10 cellular contexts compared by ENCODE assay signal in genomic region chr4:173448103-173448502, GRCh38. TPM values are rescaled to one million over a fixed set of nuclear protein-coding genes. Genes with fewer than 3 reads are reported as not detected.
DNase-seq lines count a peak whose midpoint lies in the region; ATAC-seq and FAIRE-seq lines count a peak whose summit lies in the region.
"Had no signal": no experiment of that assay in that cellular context is flagged by ENCODE, and none has a peak within 500 bp of the region (broad histone marks: within the 10 kb centered on the region; RNA-seq: fewer than 3 reads in every experiment).

No MANE protein-coding gene starts in this region.

- ATAC-seq in HG02870 (IDR thresholded peaks at IDR 0.05; ENCODE audit: unreplicated experiment), result no peak

- H3K9me2 ChIP-seq in Karpas-422 (replicated peaks; ENCODE audit: insufficient read depth, low read length), result no peaks in the 10 kb centered on the region

- no peak overlapping the region for H3K4me2 ChIP-seq in Karpas-422 (ENCODE audit: low read depth, low read length, poor library complexity, severe bottlenecking)

- no peaks in the 10 kb centered on the region for H3K9me3 ChIP-seq in Karpas-422 (ENCODE audit: low read length)

- no peak overlapping the region for H3K9ac ChIP-seq in Karpas-422 (ENCODE audit: low read length)

- H3K4me3 ChIP-seq in Karpas-422 (ENCODE audit: low read length), result no peak overlapping the region

- no peak overlapping the region for H2AFZ ChIP-seq in Karpas-422 (ENCODE audit: low read length)

- peak; percentile 92 for DNase-seq in DMS 273 (lab: John Stamatoyannopoulos, UW; ENCODE audit: unreplicated experiment)
- DNase-seq in NCI-H2171 treated with DMSO at 0.1 percent for 48 hours (lab: John Stamatoyannopoulos, UW), result peak; percentile 83
- peak; percentile 76 for DNase-seq in cerebellum (ENCODE audit: low spot score)
- DNase-seq in occipital lobe (lab: John Stamatoyannopoulos, UW), result peak; percentile 53
- DNase-seq in Karpas-422, result no peak
- no peak for DNase-seq in stimulated activated CD4-positive, alpha-beta T cell treated with anti-CD3 and anti-CD28 coated beads, Interleukin-2, amount 100 ng/mL, for 24 hours
- no peak for DNase-seq in urothelium cell line (ENCODE audit: low spot score)

- H3K27me3 ChIP-seq in Karpas-422 (ENCODE audit: low read length), result no peaks in the 10 kb centered on the region

- H4K20me1 ChIP-seq in Karpas-422 (ENCODE audit: insufficient read depth, low read depth, low read length), result no peaks in the 10 kb centered on the region

- H3K36me3 ChIP-seq in Karpas-422 (ENCODE audit: insufficient read depth, low read length), result no peaks in the 10 kb centered on the region

- no peak overlapping the region for H3K27ac ChIP-seq in Karpas-422 (ENCODE audit: low read length)

- no peak for FAIRE-seq in urothelium cell line (lab: Jason Lieb, UNC)
- FAIRE-seq: endometrium had no signal

- H3K4me1 ChIP-seq in Karpas-422 (ENCODE audit: low read length), result no peaks in the 10 kb centered on the region

- no peaks in the 10 kb centered on the region for H3K79me2 ChIP-seq in Karpas-422 (ENCODE audit: low read length)

RNA-seq across cellular contexts. Expression of gene SCRG1, which starts 49.2 kb away (rescaled TPM):
- total RNA-seq in cerebellum (2.4 TPM), occipital lobe (2.8 TPM)
- total RNA-seq in Karpas-422 (2014; rRNA removed; shearing (Covaris generic); ENCODE audit: low replicate concordance), result not detected in 2 replicates
- total RNA-seq: lung microvascular endothelial cell had no signal

Comparison
In these comparisons a context has a peak if more than half of its experiments do, and no peak if none do; other contexts are left out.
1. DNase-seq: peak in DMS 273 (single experiment), NCI-H2171 treated with DMSO at 0.1 percent for 48 hours (single experiment), cerebellum (single experiment) and occipital lobe (single experiment); none in Karpas-422 (single experiment), stimulated activated CD4-positive, alpha-beta T cell treated with anti-CD3 and anti-CD28 coated beads, Interleukin-2, amount 100 ng/mL, for 24 hours (0 of 2) and urothelium cell line (single experiment).